12 cellular contexts compared by ENCODE assay signal in the genomic region with DNA sequence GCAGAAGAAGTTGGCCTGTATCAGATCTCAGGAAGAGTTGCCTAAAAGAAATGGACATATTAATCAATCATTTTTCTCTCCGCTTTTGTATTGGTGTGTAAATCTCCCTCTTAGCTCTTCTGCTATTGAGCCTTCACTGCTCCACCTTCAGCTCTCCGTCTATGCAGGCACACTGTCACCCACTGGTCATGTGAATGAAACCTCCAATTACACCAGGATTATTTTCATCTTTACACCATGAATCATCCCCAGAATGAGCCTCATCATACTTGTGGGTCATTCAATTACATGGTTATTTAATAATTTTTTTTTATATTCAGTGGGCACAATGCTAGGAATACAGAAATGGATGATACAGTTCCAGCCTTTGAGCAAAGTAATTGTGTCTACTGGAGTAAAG.
A peak's percentile ranks its signal among the peaks of the same experiment; 100 is the strongest.
DNase-seq lines count a peak whose midpoint lies in the region; ATAC-seq and TF ChIP-seq lines count a peak whose summit lies in the region.
"Had no signal": no experiment of that assay in that cellular context is flagged by ENCODE, and none has a peak within 500 bp of the region (broad histone marks: within the 10 kb centered on the region; RNA-seq: fewer than 3 reads in every experiment).

No MANE protein-coding gene starts in this region.

- TF ChIP-seq CTCF in AG09319 (IDR thresholded peaks at IDR 0.05; ENCODE audit: low read depth, low read length), result no peak

- no peaks in the 10 kb centered on the region for H3K36me3 Mint-ChIP-seq in natural killer cell treated with Interleukin-12 subunit alpha and Interleukin-12 subunit beta and Interleukin-15 and Interleukin-18, amount 100 ng/mL, for 72 hours

- DNase-seq in AG09319 (ENCODE audit: extremely low read depth, low read depth) (peak; percentile 32), HS-5 (ENCODE audit: low read depth) (peak; percentile 46), astrocyte of the hippocampus (ENCODE audit: low read depth, low spot score) (peak; percentile 81), iris pigment epithelial cell (ENCODE audit: low read depth) (peak; percentile 89)
- no peak for DNase-seq in natural killer cell treated with Interleukin-12 subunit alpha and Interleukin-12 subunit beta and Interleukin-15 and Interleukin-18, amount 100 ng/mL, for 72 hours (ENCODE audit: low spot score)
- DNase-seq in activated CD8-positive, alpha-beta memory T cell treated with anti-CD3 and anti-CD28 coated beads, Interleukin-2, amount 50 U/mL, for 48 hours, result no peak
- DNase-seq in stimulated activated CD8-positive, alpha-beta memory T cell treated with anti-CD3 and anti-CD28 coated beads, Interleukin-4, amount 100 ng/mL, for 48 hours, result no peak
- DNase-seq: activated CD4-positive, alpha-beta T cell treated with anti-CD3 and anti-CD28 coated beads, Interleukin-2, amount 10 ng/mL, durations not matched to agents 7 days and 5 days; esophagus squamous epithelium; midbrain; NCI-H2029 treated with DMSO at 0.1 percent for 48 hours had no signal

- H3K9me3 Mint-ChIP-seq in natural killer cell treated with Interleukin-12 subunit alpha and Interleukin-12 subunit beta and Interleukin-15 and Interleukin-18, amount 100 ng/mL, for 72 hours, result no peaks in the 10 kb centered on the region
- H3K9me3 Mint-ChIP-seq: activated CD4-positive, alpha-beta T cell treated with anti-CD3 and anti-CD28 coated beads, Interleukin-2, amount 10 ng/mL, durations not matched to agents 7 days and 5 days had no signal

- H3K4me1 Mint-ChIP-seq in natural killer cell treated with Interleukin-12 subunit alpha and Interleukin-12 subunit beta and Interleukin-15 and Interleukin-18, amount 100 ng/mL, for 72 hours (ENCODE audit: low read depth in 2 of 2), result peaks cover 5 to 28% of the 10 kb centered on the region in 2 donors
- H3K4me1 Mint-ChIP-seq: activated CD4-positive, alpha-beta T cell treated with anti-CD3 and anti-CD28 coated beads, Interleukin-2, amount 10 ng/mL, durations not matched to agents 7 days and 5 days had no signal

- no peak overlapping the region for H3K27ac Mint-ChIP-seq in natural killer cell treated with Interleukin-12 subunit alpha and Interleukin-12 subunit beta and Interleukin-15 and Interleukin-18, amount 100 ng/mL, for 72 hours
- H3K27ac Mint-ChIP-seq: activated CD4-positive, alpha-beta T cell treated with anti-CD3 and anti-CD28 coated beads, Interleukin-2, amount 10 ng/mL, durations not matched to agents 7 days and 5 days had no signal

- H3K4me3 Mint-ChIP-seq in natural killer cell treated with Interleukin-12 subunit alpha and Interleukin-12 subunit beta and Interleukin-15 and Interleukin-18, amount 100 ng/mL, for 72 hours, result no peak overlapping the region
- H3K4me3 Mint-ChIP-seq: activated CD4-positive, alpha-beta T cell treated with anti-CD3 and anti-CD28 coated beads, Interleukin-2, amount 10 ng/mL, durations not matched to agents 7 days and 5 days had no signal

- H3K27me3 Mint-ChIP-seq in natural killer cell treated with Interleukin-12 subunit alpha and Interleukin-12 subunit beta and Interleukin-15 and Interleukin-18, amount 100 ng/mL, for 72 hours, result no peaks in the 10 kb centered on the region
- H3K27me3 Mint-ChIP-seq: activated CD4-positive, alpha-beta T cell treated with anti-CD3 and anti-CD28 coated beads, Interleukin-2, amount 10 ng/mL, durations not matched to agents 7 days and 5 days had no signal

- no peak for ATAC-seq in natural killer cell treated with Interleukin-12 subunit alpha and Interleukin-12 subunit beta and Interleukin-15 and Interleukin-18, amount 100 ng/mL, for 72 hours
- no peak for ATAC-seq in HG03565 (IDR thresholded peaks at IDR 0.05; ENCODE audit: unreplicated experiment)

Comparison
In these comparisons a context has a peak if more than half of its experiments do, and no peak if none do; other contexts are left out.
1. DNase-seq: peak in AG09319 (single experiment), HS-5 (single experiment), astrocyte of the hippocampus (single experiment) and iris pigment epithelial cell (single experiment); none in natural killer cell treated with Interleukin-12 subunit alpha and Interleukin-12 subunit beta and Interleukin-15 and Interleukin-18, amount 100 ng/mL, for 72 hours (single experiment), activated CD8-positive, alpha-beta memory T cell treated with anti-CD3 and anti-CD28 coated beads, Interleukin-2, amount 50 U/mL, for 48 hours (single experiment) and stimulated activated CD8-positive, alpha-beta memory T cell treated with anti-CD3 and anti-CD28 coated beads, Interleukin-4, amount 100 ng/mL, for 48 hours (single experiment).